In genomic region chr21:21163904-21164303, GRCh38 we compare ENCODE assay signal across 9 cellular contexts.
DNase-seq lines count a peak whose midpoint lies in the region; ATAC-seq and TF ChIP-seq lines count a peak whose summit lies in the region.
"Had no signal": no experiment of that assay in that cellular context is flagged by ENCODE, and none has a peak within 500 bp of the region (broad histone marks: within the 10 kb centered on the region; RNA-seq: fewer than 3 reads in every experiment).

No MANE protein-coding gene starts in this region.

- no peaks in the 10 kb centered on the region for H3K79me1 ChIP-seq in neuronal stem cell (ENCODE audit: low read depth, low read length)

- H3K4me3 ChIP-seq in fibroblast of the aortic adventitia (ENCODE audit: low read depth, low read length) (no peak overlapping the region), neuronal stem cell (ENCODE audit: low read length in 2 of 2) (no peak overlapping the region)
- H3K4me3 ChIP-seq: BLaER1 treated with 17β-estradiol and CSF1 and Interleukin-3, amounts not matched to agents 10 nM and 100 nM had no signal

- H4K8ac ChIP-seq in neuronal stem cell (ENCODE audit: low read depth, low read length): no peak overlapping the region

- H3K4ac ChIP-seq in neuronal stem cell (ENCODE audit: low read length): no peak overlapping the region

- H3K23ac ChIP-seq in neuronal stem cell (ENCODE audit: low read depth, low read length, poor library complexity): no peak overlapping the region

- H4K91ac ChIP-seq in neuronal stem cell (ENCODE audit: low read depth, low read length, poor library complexity): no peak overlapping the region

- ATAC-seq in HG03439 (IDR thresholded peaks at IDR 0.05; ENCODE audit: unreplicated experiment): peak; percentile 77

- no peaks in the 10 kb centered on the region for H3K4me1 ChIP-seq in neuronal stem cell (ENCODE audit: control insufficient read depth in 2 of 2, insufficient read depth in 1 of 2, low read depth in 1 of 2, low read length in 2 of 2)

- no peaks in the 10 kb centered on the region for H3K9me3 ChIP-seq in neuronal stem cell (replicated peaks in 1 of 2; ENCODE audit: control insufficient read depth in 2 of 2, insufficient read depth in 1 of 2, low read depth in 1 of 2, low read length in 2 of 2)

- no peak overlapping the region for H2BK120ac ChIP-seq in neuronal stem cell (ENCODE audit: low read depth, low read length)

- no peak overlapping the region for H3K4me2 ChIP-seq in neuronal stem cell (ENCODE audit: insufficient read depth, low read length, poor library complexity, severe bottlenecking)

- TF ChIP-seq CTCF in fibroblast of the aortic adventitia (IDR thresholded peaks at IDR 0.05; ENCODE audit: insufficient read depth, low read length): peak; percentile 50

- H3K27me3 ChIP-seq in neuronal stem cell (ENCODE audit: control insufficient read depth in 3 of 3, insufficient read depth in 3 of 3, low read depth in 1 of 3, low read length in 3 of 3): no peaks in the 10 kb centered on the region
- H3K27me3 ChIP-seq: BLaER1 treated with 17β-estradiol and CSF1 and Interleukin-3, amounts not matched to agents 10 nM and 100 nM had no signal

- no peak overlapping the region for H2BK12ac ChIP-seq in neuronal stem cell (ENCODE audit: low read length)

- H3K36me3 ChIP-seq in neuronal stem cell (replicated peaks in 1 of 2; ENCODE audit: control insufficient read depth in 2 of 2, insufficient read depth in 2 of 2, low read length in 2 of 2): no peaks in the 10 kb centered on the region
- H3K36me3 ChIP-seq: BLaER1 treated with 17β-estradiol and CSF1 and Interleukin-3, amounts not matched to agents 10 nM and 100 nM had no signal

- no CpG with 5 or more reads among the region's 1 CpG for WGBS in neuronal stem cell (ENCODE audit: extremely low coverage in 2 of 2, insufficient read length in 2 of 2, insufficient replicate concordance in 1 of 2), 2 donors

- H3K27ac ChIP-seq in neuronal stem cell (replicated peaks; ENCODE audit: low read length): no peak overlapping the region
- H3K27ac ChIP-seq: BLaER1 treated with 17β-estradiol and CSF1 and Interleukin-3, amounts not matched to agents 10 nM and 100 nM had no signal

- H2BK5ac ChIP-seq in neuronal stem cell (ENCODE audit: low read length): no peak overlapping the region

- peak; percentile 1 for DNase-seq in DMS79 treated with DMSO at 0.1 percent for 48 hours (lab: John Stamatoyannopoulos, UW)
- DNase-seq in DMS79 (lab: John Stamatoyannopoulos, UW): no peak
- peak; percentile 16 for DNase-seq in NCI-H526 treated with DMSO at 0.1 percent for 48 hours (lab: John Stamatoyannopoulos, UW)
- peak; percentile 10 to 33 for DNase-seq in activated CD4-positive, alpha-beta T cell treated with anti-CD3 and anti-CD28 coated beads, Interleukin-2, amount 50 U/mL, for 48 hours
- peak; percentile 87 for DNase-seq in fibroblast of the aortic adventitia (ENCODE audit: low read depth)
- DNase-seq in neuronal stem cell (ENCODE audit: low spot score): peak; percentile 31
- DNase-seq in GDM1 (lab: John Stamatoyannopoulos, UW): no peak

- H2AK5ac ChIP-seq in neuronal stem cell (ENCODE audit: low read depth, low read length): no peak overlapping the region

- no peak overlapping the region for H3K18ac ChIP-seq in neuronal stem cell (ENCODE audit: low read length)

- H3K9ac ChIP-seq in neuronal stem cell (ENCODE audit: low read depth, low read length, poor library complexity): no peak overlapping the region
- H3K9ac ChIP-seq: BLaER1 treated with 17β-estradiol and CSF1 and Interleukin-3, amounts not matched to agents 10 nM and 100 nM had no signal

- no peak overlapping the region for H3K14ac ChIP-seq in neuronal stem cell (ENCODE audit: low read length)

- no peak overlapping the region for H2BK15ac ChIP-seq in neuronal stem cell (ENCODE audit: low read length)

- H2AFZ ChIP-seq in neuronal stem cell (ENCODE audit: low read length): no peak overlapping the region

Comparison
In these comparisons a context has a peak if more than half of its experiments do, and no peak if none do; other contexts are left out.
1. DNase-seq: peak in DMS79 treated with DMSO at 0.1 percent for 48 hours (single experiment), NCI-H526 treated with DMSO at 0.1 percent for 48 hours (single experiment), activated CD4-positive, alpha-beta T cell treated with anti-CD3 and anti-CD28 coated beads, Interleukin-2, amount 50 U/mL, for 48 hours (2 of 2), fibroblast of the aortic adventitia (single experiment) and neuronal stem cell (single experiment); none in DMS79 (single experiment) and GDM1 (single experiment).